Comparison of ENCODE assay signal across 8 cellular contexts in genomic region chr2:96874099-96874831, GRCh38. TPM values are rescaled to one million over a fixed set of nuclear protein-coding genes. Genes with fewer than 3 reads are reported as not detected.
DNase-seq lines count a peak whose midpoint lies in the region; ATAC-seq and TF ChIP-seq lines count a peak whose summit lies in the region.

No MANE protein-coding gene starts in this region.

- POLR2A ChIA-PET in A673 (lab: Charles Lee; ENCODE audit: low non-redundant PET), result no interaction called here

- H3K9ac ChIP-seq in colonic mucosa (ENCODE audit: low read depth in 2 of 2, low read length in 2 of 2), result no peak overlapping the region

- H3K36me3 ChIP-seq in heart left ventricle (no peaks in the 10 kb centered on the region), upper lobe of right lung (no peaks in the 10 kb centered on the region), A673 (ENCODE audit: insufficient read depth, low read length, poor library complexity, severe bottlenecking) (no peaks in the 10 kb centered on the region), colonic mucosa (no peaks in the 10 kb centered on the region)

- intact Hi-C loops in heart left ventricle (cut with DNase I), result loop anchor here in 4 of 10 donors (2.0 to 5.0 kb wide), 3 partner anchors 33 to 38 kb away; no protein-coding TSS in a partner anchor
- intact Hi-C loops in left cardiac atrium (cut with DNase I), result no loop called here
- intact Hi-C loops in upper lobe of right lung (cut with DNase I), result no loop called here
- intact Hi-C loops in A673 (cut with micrococcal nuclease; ENCODE audit: unreplicated experiment), result no loop called here
- intact Hi-C loops in colonic mucosa (cut with DNase I), result loop anchor here (5.0 kb wide), 1 partner anchor 38 kb away; no protein-coding TSS in a partner anchor

- 45 to 59% (median 52%) methylated on average over 19 of the region's 19 CpGs for WGBS in heart left ventricle, 4 donors

- ATAC-seq in heart left ventricle, result peak in 2 of 4 donors; percentile 6 to 10
- ATAC-seq in left cardiac atrium, result no peak
- ATAC-seq in HG03378 (IDR thresholded peaks at IDR 0.05; ENCODE audit: unreplicated experiment), result peak; percentile 54
- ATAC-seq in upper lobe of right lung, result no peak
- no peak for ATAC-seq in HG02938 (IDR thresholded peaks at IDR 0.05; ENCODE audit: unreplicated experiment)

- BruUV-seq in A673 (replicated peaks; lab: Mats Ljungman, UMichigan), result no TSS peak

- CTCF ChIA-PET in A673 (lab: Charles Lee), result no interaction called here

- DNase-seq in heart left ventricle (peak in 1 of 5 donors; percentile 47), left cardiac atrium (no peak), germinal center (ENCODE audit: low spot score) (peak; percentile 49), upper lobe of right lung (no peak), A673 (ENCODE audit: low spot score) (no peak), colonic mucosa (no peak)

- peaks cover 0 to 20% (median 0%) of the 10 kb centered on the region in 9 donors for H3K27me3 ChIP-seq in heart left ventricle
- H3K27me3 ChIP-seq in upper lobe of right lung, result no peaks in the 10 kb centered on the region
- no peaks in the 10 kb centered on the region for H3K27me3 ChIP-seq in A673 (replicated peaks; ENCODE audit: insufficient read depth, low read depth, low read length, poor library complexity)
- no peaks in the 10 kb centered on the region for H3K27me3 ChIP-seq in colonic mucosa

- H3K9me3 ChIP-seq in heart left ventricle, result no peaks in the 10 kb centered on the region
- no peaks in the 10 kb centered on the region for H3K9me3 ChIP-seq in upper lobe of right lung
- H3K9me3 ChIP-seq in A673 (ENCODE audit: low read depth, low read length, poor library complexity, severe bottlenecking), result no peaks in the 10 kb centered on the region
- no peaks in the 10 kb centered on the region for H3K9me3 ChIP-seq in colonic mucosa

- H3K27ac ChIP-seq in heart left ventricle (peak overlapping the region; percentile 66 to 100 (median 81)), upper lobe of right lung (peak overlapping the region; percentile 7), A673 (ENCODE audit: low read depth, low read length, poor library complexity, severe bottlenecking) (no peak overlapping the region), colonic mucosa (no peak overlapping the region)

- no peak for TF ChIP-seq POLR2A in heart left ventricle (IDR thresholded peaks at IDR 0.05)

- TF ChIP-seq CTCF in heart left ventricle (IDR thresholded peaks at IDR 0.05) (no peak), upper lobe of right lung (IDR thresholded peaks at IDR 0.05) (no peak), A673 (conservative IDR thresholded peaks at IDR 0.05; ENCODE audit: low read depth, low read length) (no peak), colonic mucosa (IDR thresholded peaks at IDR 0.05) (no peak)

- peaks cover 3 to 53% (median 32%) of the 10 kb centered on the region in 12 donors for H3K4me1 ChIP-seq in heart left ventricle
- peaks cover 30% of the 10 kb centered on the region for H3K4me1 ChIP-seq in upper lobe of right lung
- peaks cover 38% of the 10 kb centered on the region for H3K4me1 ChIP-seq in A673 (ENCODE audit: insufficient read depth, low read length, poor library complexity, severe bottlenecking)
- H3K4me1 ChIP-seq in colonic mucosa, result peaks cover 5% of the 10 kb centered on the region

- H3K4me3 ChIP-seq in heart left ventricle (peak overlapping the region in 1 of 12 donors; percentile 10), upper lobe of right lung (no peak overlapping the region), A673 (ENCODE audit: low read depth, low read length, poor library complexity, severe bottlenecking) (no peak overlapping the region), colonic mucosa (no peak overlapping the region)

RNA-seq across cellular contexts. Expression of gene SEMA4C, which starts 4.4 kb away (rescaled TPM):
- 10 to 100 TPM; 15.6 to 29.6 (median 22.0) TPM for total RNA-seq in heart left ventricle
- 10 to 100 TPM; 11.7 to 17.0 TPM for polyA plus RNA-seq in heart left ventricle
- 10 to 100 TPM; 22.1 to 24.8 TPM for total RNA-seq in left cardiac atrium
- 37.7 TPM for total RNA-seq in upper lobe of right lung
- total RNA-seq in A673 (2021), result 33.3 and 36.1 TPM in 2 replicates
- total RNA-seq in colonic mucosa, result 10 to 100 TPM; 13.0 to 17.2 TPM

RNA-seq across cellular contexts. Expression of gene ANKRD39, which starts 16.4 kb away (rescaled TPM):
- total RNA-seq in heart left ventricle (10 to 100 TPM; 13.3 to 18.4 (median 16.8) TPM), left cardiac atrium (10 to 100 TPM; 11.9 to 12.4 TPM), upper lobe of right lung (8.6 TPM), A673 (2021) (21.0 and 25.3 TPM in 2 replicates), colonic mucosa (10 to 100 TPM; 12.4 to 18.7 TPM)
- polyA plus RNA-seq in heart left ventricle, result 10 to 100 TPM; 18.3 to 33.4 TPM

RNA-seq across cellular contexts. Expression of gene ANKRD23, which starts 30.4 kb away (rescaled TPM):
- total RNA-seq in heart left ventricle (10 to 100 TPM in 2 of 9 donors, 1 to 10 TPM in 7; 2.3 to 23.6 (median 7.9) TPM), left cardiac atrium (10 to 100 TPM; 18.4 to 24.7 TPM), upper lobe of right lung (1.7 TPM), A673 (2021) (6.2 and 8.6 TPM in 2 replicates), colonic mucosa (1 to 10 TPM; 1.4 to 4.1 TPM)
- polyA plus RNA-seq in heart left ventricle, result 10 to 100 TPM in 1 of 2 donors, under 1 TPM in 1; 0.96 to 26.7 TPM

RNA-seq across cellular contexts. Expression of gene CNNM3, which starts 58.2 kb away (rescaled TPM):
- 10 to 100 TPM in 6 of 9 donors, 1 to 10 TPM in 3; 6.6 to 17.7 (median 10.6) TPM for total RNA-seq in heart left ventricle
- 1 to 10 TPM; 5.1 to 7.1 TPM for polyA plus RNA-seq in heart left ventricle
- total RNA-seq in left cardiac atrium, result 10 to 100 TPM in 1 of 2 donors, 1 to 10 TPM in 1; 9.6 to 10.3 TPM
- 34.1 TPM for total RNA-seq in upper lobe of right lung
- 20.3 and 20.9 TPM in 2 replicates for total RNA-seq in A673 (2021)
- 10 to 100 TPM; 24.4 to 33.0 TPM for total RNA-seq in colonic mucosa

Comparison
In these comparisons a context has a peak if more than half of its experiments do, and no peak if none do; other contexts are left out.
1. H3K27ac ChIP-seq: peak in heart left ventricle (12 of 12) and upper lobe of right lung (single experiment); none in A673 (single experiment) and colonic mucosa (single experiment).